Comparison of ENCODE assay signal across 21 cellular contexts in the genomic region with DNA sequence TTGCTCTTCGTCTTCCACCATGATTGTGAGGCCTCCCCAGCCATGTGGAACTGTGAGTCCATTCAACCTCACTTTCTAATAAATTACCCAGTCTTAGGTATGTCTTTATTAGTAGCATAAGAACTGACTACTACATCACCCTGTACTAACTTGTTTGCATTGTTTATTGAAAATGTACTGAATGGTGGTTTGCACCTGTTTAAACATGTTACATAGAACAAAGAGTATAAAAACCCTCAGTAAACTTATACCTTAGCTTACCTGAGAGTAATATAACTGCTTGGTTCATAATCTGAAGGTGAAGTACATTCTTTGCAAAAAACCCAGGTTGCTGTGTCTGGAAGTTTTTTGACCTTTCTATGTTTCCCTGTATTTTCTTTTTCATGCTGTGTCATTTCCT.
A peak's percentile ranks its signal among the peaks of the same experiment; 100 is the strongest.
DNase-seq lines count a peak whose midpoint lies in the region; ATAC-seq and TF ChIP-seq lines count a peak whose summit lies in the region.
"Had no signal": no experiment of that assay in that cellular context is flagged by ENCODE, and none has a peak within 500 bp of the region (broad histone marks: within the 10 kb centered on the region; RNA-seq: fewer than 3 reads in every experiment).

No MANE protein-coding gene starts in this region.

- H3K9me3 ChIP-seq in aorta (ENCODE audit: control insufficient read depth, low read length): no peaks in the 10 kb centered on the region
- no peaks in the 10 kb centered on the region for H3K9me3 ChIP-seq in OCI-LY7 (ENCODE audit: low read length)

- no peaks in the 10 kb centered on the region for H3K36me3 ChIP-seq in aorta (ENCODE audit: control insufficient read depth in 1 of 2, insufficient read depth in 2 of 2, low read length in 1 of 2)
- H3K36me3 ChIP-seq in OCI-LY7 (ENCODE audit: insufficient read depth, low read length): no peaks in the 10 kb centered on the region
- H3K36me3 ChIP-seq: SJSA1 had no signal

- H3K9me2 ChIP-seq in OCI-LY7 (ENCODE audit: insufficient read depth, low read length): no peaks in the 10 kb centered on the region

- no peaks in the 10 kb centered on the region for H4K20me1 ChIP-seq in OCI-LY7 (ENCODE audit: insufficient read depth, low read length)

- no TSS peak for BruUV-seq in OCI-LY7 (replicated peaks; lab: Mats Ljungman, UMichigan)

- POLR2A ChIA-PET in OCI-LY7 (lab: Charles Lee): no interaction called here

- H3K27me3 ChIP-seq in foreskin keratinocyte (no peaks in the 10 kb centered on the region), aorta (ENCODE audit: control insufficient read depth in 1 of 2, insufficient read depth in 2 of 2, low read length in 1 of 2) (no peaks in the 10 kb centered on the region)
- H3K27me3 ChIP-seq: SJSA1 had no signal

- TF ChIP-seq CTCF in foreskin keratinocyte (conservative IDR thresholded peaks at IDR 0.05): no peak
- TF ChIP-seq CTCF in OCI-LY7 (conservative IDR thresholded peaks at IDR 0.05; ENCODE audit: low read length): no peak

- no peak overlapping the region for H3K4me2 ChIP-seq in OCI-LY7 (ENCODE audit: low read length)
- H3K4me2 ChIP-seq: GM23338 had no signal

- intact Hi-C loops in aorta (cut with DNase I): no loop called here
- intact Hi-C loops in OCI-LY7 (cut with micrococcal nuclease; ENCODE audit: unreplicated experiment): no loop called here

- 85 to 90% methylated on average over 1 of the region's 1 CpG for WGBS in aorta, 2 donors

- ATAC-seq in foreskin keratinocyte (no peak), aorta (ENCODE audit: low FRiP score) (no peak)
- ATAC-seq: GM23338 had no signal

- H3K27ac ChIP-seq in foreskin keratinocyte (no peak overlapping the region), aorta (ENCODE audit: low read depth in 1 of 2, low read length in 2 of 2) (no peak overlapping the region), OCI-LY7 (ENCODE audit: low read depth, low read length, poor library complexity, severe bottlenecking) (no peak overlapping the region)
- H3K27ac ChIP-seq: SJSA1 had no signal

- DNase-seq in NCI-H1105 treated with DMSO at 0.1 percent for 48 hours (lab: John Stamatoyannopoulos, UW): peak; percentile 6
- no peak for DNase-seq in NCI-H1105 (lab: John Stamatoyannopoulos, UW)
- DNase-seq in DMS53 (lab: John Stamatoyannopoulos, UW): peak; percentile 46
- DNase-seq in NCI-H774 (lab: John Stamatoyannopoulos, UW): peak; percentile 75
- DNase-seq in foreskin keratinocyte: peak; percentile 26 to 47
- no peak for DNase-seq in aorta
- DNase-seq in OCI-LY7 (ENCODE audit: low spot score): no peak
- DNase-seq: Calu3, H9, IMR-90, KG1, MM.1S, NCI-H1436 treated with DMSO at 0.1 percent for 48 hours, NCI-H187 treated with DMSO at 0.1 percent for 48 hours, NCI-H446, NCI-H526 treated with DMSO at 0.1 percent for 48 hours, Right ventricle myocardium superior, RPMI8226, T-helper 1 cell had no signal

- CTCF ChIA-PET in OCI-LY7 (lab: Charles Lee; ENCODE audit: unreplicated experiment): no interaction called here

- H3K4me3 ChIP-seq in aorta (ENCODE audit: low read length in 2 of 2) (no peak overlapping the region), OCI-LY7 (ENCODE audit: low read depth, low read length, poor library complexity, severe bottlenecking) (no peak overlapping the region)
- H3K4me3 ChIP-seq: GM23338, SJSA1 had no signal

- no peak overlapping the region for H2AFZ ChIP-seq in OCI-LY7 (ENCODE audit: low read length)
- H2AFZ ChIP-seq: GM23338 had no signal

- H3K4me1 ChIP-seq in foreskin keratinocyte (no peaks in the 10 kb centered on the region), aorta (ENCODE audit: control insufficient read depth in 1 of 2, insufficient read depth in 2 of 2, low read length in 2 of 2) (no peaks in the 10 kb centered on the region), OCI-LY7 (ENCODE audit: insufficient read depth, low read length, poor library complexity, severe bottlenecking) (no peaks in the 10 kb centered on the region)
- H3K4me1 ChIP-seq: SJSA1 had no signal

- no peaks in the 10 kb centered on the region for H3K79me2 ChIP-seq in OCI-LY7 (ENCODE audit: insufficient read depth, low read depth, low read length)

Comparison
In these comparisons a context has a peak if more than half of its experiments do, and no peak if none do; other contexts are left out.
1. DNase-seq: peak in NCI-H1105 treated with DMSO at 0.1 percent for 48 hours (single experiment), DMS53 (single experiment), NCI-H774 (single experiment) and foreskin keratinocyte (2 of 2); none in NCI-H1105 (single experiment), aorta (0 of 2) and OCI-LY7 (single experiment).